8 cellular contexts compared by ENCODE assay signal in genomic region chr12:55940065-55940732, GRCh38. TPM values are rescaled to one million over a fixed set of nuclear protein-coding genes. Genes with fewer than 3 reads are reported as not detected.
A peak's percentile ranks its signal among the peaks of the same experiment; 100 is the strongest.
DNase-seq lines count a peak whose midpoint lies in the region; ATAC-seq and TF ChIP-seq lines count a peak whose summit lies in the region.

No MANE protein-coding gene starts in this region.

- H3K4me1 ChIP-seq in SK-N-SH (ENCODE audit: control insufficient read depth in 1 of 2, insufficient read depth in 2 of 2, low read depth in 1 of 2, low read length in 1 of 2) (peaks cover 0 to 9% of the 10 kb centered on the region in 2 experiments; a peak in 1 of 4 replicates), upper lobe of right lung (peaks cover 3% of the 10 kb centered on the region)

- no peaks in the 10 kb centered on the region for H3K9me3 Mint-ChIP-seq in activated naive CD4-positive, alpha-beta T cell treated with anti-CD3 and anti-CD28 coated beads, Interleukin-2, amount 50 U/mL, for 24 hours

- H3K4me2 ChIP-seq in SK-N-SH, result no peak overlapping the region

- peak; percentile 86 for TF ChIP-seq RAD21 in SK-N-SH (IDR thresholded peaks at IDR 0.05; ENCODE audit: low read length)

- no peak overlapping the region for H3K9ac ChIP-seq in SK-N-SH

- H3K9me2 ChIP-seq in SK-N-SH, result no peaks in the 10 kb centered on the region

- intact Hi-C loops in Right ventricle myocardium superior (cut with DNase I) (no loop called here), upper lobe of right lung (cut with DNase I) (no loop called here)

- CTCF ChIA-PET in SK-N-SH (lab: Yijun Ruan, JAX), result interaction anchor here (0.6 to 10.8 kb wide), 40 partner anchors 9 to 219 kb away, joined by 3 to 96 read pairs (median 4); partner anchors contain the start of genes DGKA, DNAJC14, ORMDL2 and PYM1

- DNase-seq in NCI-H1048 (lab: John Stamatoyannopoulos, UW) (peak; percentile 53), SK-N-SH (peak; percentile 90), Right ventricle myocardium superior (peak; percentile 87), pons (ENCODE audit: low spot score) (peak; percentile 88), upper lobe of right lung (peak; percentile 88)

- POLR2A ChIA-PET in SK-N-SH (lab: Yijun Ruan, JAX), result interaction anchor here (0.7 to 1.4 kb wide), 4 partner anchors 34 to 122 kb away, joined by 4 to 8 read pairs (median 5); partner anchors contain the start of genes DNAJC14, ORMDL2, RAB5B and SARNP

- H4K20me1 ChIP-seq in SK-N-SH (ENCODE audit: insufficient read depth), result no peaks in the 10 kb centered on the region

- H3K27ac Mint-ChIP-seq in activated naive CD4-positive, alpha-beta T cell treated with anti-CD3 and anti-CD28 coated beads, Interleukin-2, amount 50 U/mL, for 24 hours, result peak overlapping the region; percentile 88

- peaks cover 12% of the 10 kb centered on the region for H3K36me3 Mint-ChIP-seq in activated naive CD4-positive, alpha-beta T cell treated with anti-CD3 and anti-CD28 coated beads, Interleukin-2, amount 50 U/mL, for 24 hours

- ATAC-seq in HG02571 (IDR thresholded peaks at IDR 0.05; ENCODE audit: unreplicated experiment) (peak; percentile 98), Right ventricle myocardium superior (ENCODE audit: poor library complexity) (peak; percentile 97), upper lobe of right lung (peak; percentile 98)

- H3F3A ChIP-seq in SK-N-SH (replicated peaks; ENCODE audit: insufficient read depth), result peaks cover 6% of the 10 kb centered on the region

- H3K36me3 ChIP-seq in SK-N-SH (replicated peaks in 1 of 2; ENCODE audit: control insufficient read depth in 1 of 2, insufficient read depth in 2 of 2, low read length in 1 of 2) (peaks cover 36 to 37% of the 10 kb centered on the region in 2 experiments), upper lobe of right lung (peaks cover 26% of the 10 kb centered on the region)

- no peaks in the 10 kb centered on the region for H3K9me3 ChIP-seq in SK-N-SH
- H3K9me3 ChIP-seq in upper lobe of right lung, result no peaks in the 10 kb centered on the region

- H3K27me3 Mint-ChIP-seq in activated naive CD4-positive, alpha-beta T cell treated with anti-CD3 and anti-CD28 coated beads, Interleukin-2, amount 50 U/mL, for 24 hours, result no peaks in the 10 kb centered on the region

- 32% methylated on average over 8 of the region's 18 CpGs for WGBS in SK-N-SH (ENCODE audit: low lambda C conversion rate)

- no peak for TF ChIP-seq EP300 in SK-N-SH (IDR thresholded peaks at IDR 0.05; ENCODE audit: borderline replicate concordance in 1 of 2, low read depth in 1 of 2, low read length in 1 of 2)

- H3K27me3 ChIP-seq in SK-N-SH (ENCODE audit: insufficient read depth) (no peaks in the 10 kb centered on the region), upper lobe of right lung (no peaks in the 10 kb centered on the region)

- TF ChIP-seq CTCF in GM12801 (IDR thresholded peaks at IDR 0.05; ENCODE audit: extremely low read depth, insufficient read length), result peak; percentile 24
- peak; percentile 90 for TF ChIP-seq CTCF in SK-N-SH (IDR thresholded peaks at IDR 0.05)
- TF ChIP-seq CTCF in upper lobe of right lung (IDR thresholded peaks at IDR 0.05), result peak; percentile 94

- H3K4me1 Mint-ChIP-seq in activated naive CD4-positive, alpha-beta T cell treated with anti-CD3 and anti-CD28 coated beads, Interleukin-2, amount 50 U/mL, for 24 hours, result peaks cover 95% of the 10 kb centered on the region

- H3K27ac ChIP-seq in SK-N-SH (ENCODE audit: low read depth in 2 of 2, low read length in 1 of 2) (peak overlapping the region in 1 of 2 experiments; percentile 2; a peak in 1 of 4 replicates), upper lobe of right lung (no peak overlapping the region)

- H3K4me3 Mint-ChIP-seq in activated naive CD4-positive, alpha-beta T cell treated with anti-CD3 and anti-CD28 coated beads, Interleukin-2, amount 50 U/mL, for 24 hours, result peak overlapping the region; percentile 62

- no peak overlapping the region for H2AFZ ChIP-seq in SK-N-SH (ENCODE audit: low read depth)

- no peaks in the 10 kb centered on the region for H3K79me2 ChIP-seq in SK-N-SH (ENCODE audit: insufficient read depth)

- H3K4me3 ChIP-seq in SK-N-SH (ENCODE audit: low read depth in 2 of 2, low read length in 1 of 2) (no peak overlapping the region; a peak in 1 of 4 replicates), upper lobe of right lung (no peak overlapping the region)

TF ChIP-seq in SK-N-SH, 30 proteins besides CTCF, POLR2A, EP300 and RAD21:
- TF ChIP-seq TAF1 (IDR thresholded peaks at IDR 0.05; ENCODE audit: borderline replicate concordance, low read depth, low read length) (peak; percentile 40; the same call in 1 of the 2 replicates), JUND (IDR thresholded peaks at IDR 0.05) (no peak), MXI1 (IDR thresholded peaks at IDR 0.05; ENCODE audit: low read depth, low read length) (peak; percentile 81), SIN3A (IDR thresholded peaks at IDR 0.05; ENCODE audit: borderline replicate concordance, low read depth, low read length) (0 out of 2 replicates have a peak, but pooled peaks have one; percentile 65), SMC3 (IDR thresholded peaks at IDR 0.05; ENCODE audit: low read depth, low read length) (peak; percentile 76), POLR2AphosphoS5 (IDR thresholded peaks at IDR 0.05; ENCODE audit: low read depth, low read length) (no peak), NFIC (IDR thresholded peaks at IDR 0.05; ENCODE audit: borderline replicate concordance) (no peak), FOXJ3 (CRISPR knock-in tag; IDR thresholded peaks at IDR 0.05) (no peak), FOXM1 (IDR thresholded peaks at IDR 0.05; ENCODE audit: low read depth) (no peak)
- TF ChIP-seq, protein P1, sequence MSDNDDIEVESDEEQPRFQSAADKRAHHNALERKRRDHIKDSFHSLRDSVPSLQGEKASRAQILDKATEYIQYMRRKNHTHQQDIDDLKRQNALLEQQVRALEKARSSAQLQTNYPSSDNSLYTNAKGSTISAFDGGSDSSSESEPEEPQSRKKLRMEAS (IDR thresholded peaks at IDR 0.05; ENCODE audit: low read depth), result peak; percentile 60; the same call in 1 of the 2 replicates

RNA-seq across cellular contexts. Expression of gene DGKA, which starts 9.2 kb away (rescaled TPM):
- polyA plus RNA-seq in SK-N-SH (2012; rRNA removed), result 74.6 and 75.9 TPM in 2 replicates
- 47.2 and 52.0 TPM in 2 replicates for polyA plus RNA-seq in SK-N-SH (2012; cell fraction: cytosol; rRNA removed)
- polyA plus RNA-seq in SK-N-SH (2012; cell fraction: nucleus; rRNA removed), result 213 and 244 TPM in 2 replicates
- 9.5 TPM for total RNA-seq in Right ventricle myocardium superior
- total RNA-seq in upper lobe of right lung, result 29.0 TPM

RNA-seq across cellular contexts. Expression of gene PYM1, which starts 12.5 kb away (rescaled TPM):
- 36.0 and 36.3 TPM in 2 replicates for polyA plus RNA-seq in SK-N-SH (2012; rRNA removed)
- polyA plus RNA-seq in SK-N-SH (2012; cell fraction: cytosol; rRNA removed), result 39.3 and 40.9 TPM in 2 replicates
- 16.7 and 21.0 TPM in 2 replicates for polyA plus RNA-seq in SK-N-SH (2012; cell fraction: nucleus; rRNA removed)
- total RNA-seq in Right ventricle myocardium superior (14.3 TPM), upper lobe of right lung (29.1 TPM)

RNA-seq across cellular contexts. Expression of gene PMEL, which starts 25.6 kb away (rescaled TPM):
- polyA plus RNA-seq in SK-N-SH (2012; rRNA removed), result 1.8 and 2.7 TPM in 2 replicates
- 0.60 and 0.79 TPM in 2 replicates for polyA plus RNA-seq in SK-N-SH (2012; cell fraction: cytosol; rRNA removed)
- 5.4 and 5.5 TPM in 2 replicates for polyA plus RNA-seq in SK-N-SH (2012; cell fraction: nucleus; rRNA removed)
- total RNA-seq in Right ventricle myocardium superior (0.83 TPM), upper lobe of right lung (4.9 TPM)

RNA-seq across cellular contexts. Expression of gene CDK2, which starts 26.4 kb away (rescaled TPM):
- polyA plus RNA-seq in SK-N-SH (2012; rRNA removed), result 34.7 and 43.3 TPM in 2 replicates
- 21.7 and 27.5 TPM in 2 replicates for polyA plus RNA-seq in SK-N-SH (2012; cell fraction: cytosol; rRNA removed)
- polyA plus RNA-seq in SK-N-SH (2012; cell fraction: nucleus; rRNA removed), result 81.1 and 115 TPM in 2 replicates
- total RNA-seq in Right ventricle myocardium superior, result 7.9 TPM
- 28.0 TPM for total RNA-seq in upper lobe of right lung

RNA-seq across cellular contexts. Expression of gene RAB5B, which starts 33.7 kb away (rescaled TPM):
- polyA plus RNA-seq in SK-N-SH (2012; rRNA removed), result 54.0 and 79.4 TPM in 2 replicates
- 60.7 and 66.8 TPM in 2 replicates for polyA plus RNA-seq in SK-N-SH (2012; cell fraction: cytosol; rRNA removed)
- polyA plus RNA-seq in SK-N-SH (2012; cell fraction: nucleus; rRNA removed), result 40.9 and 67.0 TPM in 2 replicates
- total RNA-seq in Right ventricle myocardium superior (111 TPM), upper lobe of right lung (150 TPM)

Comparison
In these comparisons a context has a peak if more than half of its experiments do, and no peak if none do; other contexts are left out.
1. CTCF ChIP-seq: peak in every context shown above with its lines; median percentile 94 in upper lobe of right lung; 90 in SK-N-SH; 24 in GM12801.